Comparison of ENCODE assay signal across 1 cellular context in the genomic region with DNA sequence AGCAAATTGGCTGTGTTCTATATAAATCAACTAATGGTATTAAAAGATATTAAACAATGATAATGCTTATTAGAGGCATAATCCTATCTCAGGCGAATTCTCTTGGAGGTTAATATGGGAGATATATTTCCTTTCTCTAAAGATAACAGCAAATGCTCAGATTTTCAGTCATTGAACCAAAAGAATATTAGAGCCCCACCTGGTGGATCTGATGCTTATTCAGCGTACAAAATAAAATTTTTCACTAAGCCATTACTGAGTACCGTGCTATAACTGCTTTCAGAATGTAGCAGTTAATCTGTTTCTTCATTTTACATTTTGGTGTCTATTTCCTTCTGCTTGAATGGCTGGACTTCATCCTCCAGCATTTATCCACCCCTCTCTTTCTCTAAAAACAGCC.
TF ChIP-seq lines count a peak whose summit lies in the region.

No MANE protein-coding gene starts in this region.

TF ChIP-seq in HCT116, 20 proteins besides CTCF, POLR2A, EP300 and RAD21 (continued from another document):
- TF ChIP-seq POLR2AphosphoS5 (IDR thresholded peaks at IDR 0.05; ENCODE audit: low read depth, low read length) (no peak), SP1 (IDR thresholded peaks at IDR 0.05; ENCODE audit: low read depth) (no peak), JUND (IDR thresholded peaks at IDR 0.05) (no peak), EZH2 (IDR thresholded peaks at IDR 0.05) (no peak), EZH2phosphoT487 (IDR thresholded peaks at IDR 0.05; ENCODE audit: borderline replicate concordance) (no peak), ZBTB33 (IDR thresholded peaks at IDR 0.05; ENCODE audit: extremely low read depth, insufficient replicate concordance, low read length) (no peak), FOSL1 (IDR thresholded peaks at IDR 0.05; ENCODE audit: low read depth) (no peak)
- TF ChIP-seq, protein P1, sequence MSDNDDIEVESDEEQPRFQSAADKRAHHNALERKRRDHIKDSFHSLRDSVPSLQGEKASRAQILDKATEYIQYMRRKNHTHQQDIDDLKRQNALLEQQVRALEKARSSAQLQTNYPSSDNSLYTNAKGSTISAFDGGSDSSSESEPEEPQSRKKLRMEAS (IDR thresholded peaks at IDR 0.05), result no peak
